In genomic region chr1:15436881-15437449, GRCh38 we compare ENCODE assay signal across 22 cellular contexts. TPM values are rescaled to one million over a fixed set of nuclear protein-coding genes. Genes with fewer than 3 reads are reported as not detected.
"Had no signal": no experiment of that assay in that cellular context is flagged by ENCODE, and none has a peak within 500 bp of the region (broad histone marks: within the 10 kb centered on the region; RNA-seq: fewer than 3 reads in every experiment).

No MANE protein-coding gene starts in this region.

- H3K27me3 ChIP-seq: esophagus squamous epithelium, neutrophil, right atrium auricular region had no signal

- H3K4me1 ChIP-seq: right atrium auricular region had no signal

- DNase-seq: activated CD4-positive, alpha-beta T cell treated with anti-CD3 and anti-CD28 coated beads, Interleukin-2, amount 50 U/mL, for 48 hours; activated naive CD4-positive, alpha-beta T cell treated with Interleukin-2 at 50 U/mL for 16 hours; anterior cingulate cortex; cortex of kidney; effector CD4-positive, alpha-beta T cell; esophagus squamous epithelium; hippocampal formation; small intestine; stimulated activated CD4-positive, alpha-beta T cell treated with anti-CD3 and anti-CD28 coated beads, Interleukin-4, amount 100 ng/mL, for 4 hours; stimulated activated CD8-positive, alpha-beta memory T cell treated with anti-CD3 and anti-CD28 coated beads, Interleukin-4, amount 100 ng/mL, for 48 hours; stimulated activated naive CD4-positive, alpha-beta T cell treated with Interleukin-2 at 50 U/mL for 16 hours; substantia nigra; trophoblast cell; WERI-Rb-1 had no signal

- ATAC-seq: activated T-helper 17 cell treated with anti-CD3 and anti-CD28 coated beads, Interleukin-2, amount 50 U/mL, for 72 hours; left lobe of liver had no signal

- FAIRE-seq: endothelial cell of umbilical vein, keratinocyte, small intestine had no signal

- H3K36me3 ChIP-seq: esophagus squamous epithelium, right atrium auricular region had no signal

- H3K27ac ChIP-seq: esophagus squamous epithelium, neutrophil, right atrium auricular region, WERI-Rb-1 had no signal

- H3K9me3 ChIP-seq: esophagus squamous epithelium, neutrophil, right atrium auricular region had no signal

- H3K4me3 ChIP-seq: esophagus squamous epithelium, right atrium auricular region had no signal

RNA-seq across cellular contexts. Expression of gene CTRC, which starts 1.3 kb away (rescaled TPM):
- total RNA-seq: activated T-helper 17 cell treated with anti-CD3 and anti-CD28 coated beads, Interleukin-2, amount 50 U/mL, for 72 hours; endothelial cell of umbilical vein; esophagus squamous epithelium; fibroblast of villous mesenchyme; lung microvascular endothelial cell; right atrium auricular region had no signal
- polyA plus RNA-seq: keratinocyte had no signal

RNA-seq across cellular contexts. Expression of gene CELA2A, which starts 19.6 kb away (rescaled TPM):
- total RNA-seq: activated T-helper 17 cell treated with anti-CD3 and anti-CD28 coated beads, Interleukin-2, amount 50 U/mL, for 72 hours; endothelial cell of umbilical vein; esophagus squamous epithelium; fibroblast of villous mesenchyme; lung microvascular endothelial cell; right atrium auricular region had no signal
- polyA plus RNA-seq: endothelial cell of umbilical vein, keratinocyte had no signal

RNA-seq across cellular contexts. Expression of gene CELA2B, which starts 38.9 kb away (rescaled TPM):
- total RNA-seq: activated T-helper 17 cell treated with anti-CD3 and anti-CD28 coated beads, Interleukin-2, amount 50 U/mL, for 72 hours; endothelial cell of umbilical vein; esophagus squamous epithelium; fibroblast of villous mesenchyme; lung microvascular endothelial cell; right atrium auricular region had no signal
- polyA plus RNA-seq: endothelial cell of umbilical vein, keratinocyte, small intestine had no signal
